ENCODE assay signal across 22 cellular contexts in genomic region chr7:54072710-54073109, GRCh38.
"Had no signal": no experiment of that assay in that cellular context is flagged by ENCODE, and none has a peak within 500 bp of the region (broad histone marks: within the 10 kb centered on the region; RNA-seq: fewer than 3 reads in every experiment).

No MANE protein-coding gene starts in this region.

- H3K9me3 ChIP-seq: MG63, SJCRH30 had no signal

- H3K4me1 ChIP-seq: SJCRH30 had no signal

- H3K4me3 ChIP-seq: MG63, SJCRH30 had no signal

- H3K27ac ChIP-seq: HL-60, SJCRH30 had no signal

- H3K27me3 ChIP-seq: MG63 had no signal

- DNase-seq: Karpas-422, KG1, MG63, NCI-H1092 treated with DMSO at 0.1 percent for 48 hours, NCI-H1436, NCI-H187, NCI-H2029, NCI-H2081 treated with DMSO at 0.1 percent for 48 hours, NCI-H2171, NCI-H226, NCI-H446, NCI-H510A, NCI-H524 treated with DMSO at 0.1 percent for 48 hours, NCI-H69, NCI-H774, PC-3, SHP77 treated with DMSO at 0.1 percent for 48 hours, SJCRH30 had no signal

- H3K36me3 ChIP-seq: MG63, SJCRH30 had no signal

- ATAC-seq: Panc1, PC-3, Right ventricle myocardium inferior, SK-N-SH treated with all-trans-retinoic acid at 6 μM for 48 hours had no signal
